ENCODE assay signal across 11 cellular contexts in the genomic region with DNA sequence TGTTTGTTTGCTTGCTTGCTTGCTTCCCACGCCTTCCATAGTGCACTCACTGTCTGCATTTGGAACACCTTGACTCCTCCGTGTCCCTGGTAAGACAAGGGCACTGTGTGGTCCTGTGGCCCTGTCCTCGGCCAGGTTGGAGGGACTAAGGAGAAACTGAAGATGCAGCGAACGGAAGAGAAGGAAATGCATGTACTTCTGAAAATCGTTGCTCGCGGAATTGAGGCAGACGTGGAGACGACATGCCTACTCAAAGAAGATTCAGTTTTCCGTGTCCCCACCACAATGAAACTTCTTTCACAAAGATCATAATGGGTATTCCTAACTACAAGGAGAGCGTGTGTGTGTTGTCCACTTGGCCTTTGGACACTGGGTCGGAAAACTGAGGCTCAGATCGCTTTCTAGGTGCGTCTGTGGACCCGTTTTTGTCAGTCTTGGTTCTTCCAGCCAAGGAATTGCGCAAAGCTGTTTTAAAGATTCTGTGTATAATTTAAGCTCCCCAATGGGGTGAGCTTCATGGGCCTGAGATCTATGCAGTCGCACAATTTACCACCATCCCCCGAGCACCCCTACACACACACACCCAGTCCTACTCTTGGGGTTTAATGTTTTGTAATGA.
A peak's percentile ranks its signal among the peaks of the same experiment; 100 is the strongest.
DNase-seq lines count a peak whose midpoint lies in the region; ATAC-seq and TF ChIP-seq lines count a peak whose summit lies in the region.
"Had no signal": no experiment of that assay in that cellular context is flagged by ENCODE, and none has a peak within 500 bp of the region (broad histone marks: within the 10 kb centered on the region; RNA-seq: fewer than 3 reads in every experiment).

No MANE protein-coding gene starts in this region.

- H3K9ac ChIP-seq in H9 (ENCODE audit: extremely low read depth, insufficient read length, low read length) (peak overlapping the region; percentile 51), SK-N-MC (ENCODE audit: insufficient read length) (peak overlapping the region; percentile 56), mesenchymal stem cell (ENCODE audit: low read length) (peak overlapping the region; percentile 4)

- no peak overlapping the region for H4K5ac ChIP-seq in H9 (ENCODE audit: insufficient read length, low read depth, low read length)

- no peak overlapping the region for H2BK12ac ChIP-seq in H9 (ENCODE audit: insufficient read length, low read depth, low read length)
- no peak overlapping the region for H2BK12ac ChIP-seq in mesenchymal stem cell (ENCODE audit: low read length in 2 of 2)

- H3K9me3 ChIP-seq in H9 (ENCODE audit: control insufficient read depth, low read depth, low read length) (no peaks in the 10 kb centered on the region), SK-N-MC (ENCODE audit: low read depth, low read length) (no peaks in the 10 kb centered on the region), mesenchymal stem cell (ENCODE audit: control insufficient read depth, low read length) (no peaks in the 10 kb centered on the region)
- H3K9me3 ChIP-seq: upper lobe of right lung had no signal

- H2AFZ ChIP-seq in H9 (ENCODE audit: low read length), result no peak overlapping the region
- no peak overlapping the region for H2AFZ ChIP-seq in mesenchymal stem cell (ENCODE audit: low read depth, low read length)

- H3K36me3 ChIP-seq in SK-N-MC (ENCODE audit: insufficient read depth, low read length), result no peaks in the 10 kb centered on the region
- no peaks in the 10 kb centered on the region for H3K36me3 ChIP-seq in mesenchymal stem cell (ENCODE audit: control insufficient read depth in 1 of 2, insufficient read depth in 2 of 2, low read depth in 1 of 2, low read length in 2 of 2)
- H3K36me3 ChIP-seq: upper lobe of right lung had no signal

- no peak overlapping the region for H3K27ac ChIP-seq in H9 (ENCODE audit: insufficient read length, low read depth, low read length)
- H3K27ac ChIP-seq in SK-N-MC, result 0 out of 2 replicates have a peak overlapping the region, but pooled peaks have one; percentile 32
- H3K27ac ChIP-seq in mesenchymal stem cell (ENCODE audit: low read length, poor library complexity, severe bottlenecking), result no peak overlapping the region
- H3K27ac ChIP-seq in RWPE1, result no peak overlapping the region
- H3K27ac ChIP-seq: skin epidermis, upper lobe of right lung had no signal

- H3K4me2 ChIP-seq in H9 (ENCODE audit: insufficient read depth, insufficient read length, low read length), result peak overlapping the region; percentile 97
- peak overlapping the region; percentile 48 for H3K4me2 ChIP-seq in mesenchymal stem cell (ENCODE audit: low read length, poor library complexity, severe bottlenecking)

- H2BK15ac ChIP-seq in H9 (ENCODE audit: low read depth, low read length) (no peak overlapping the region), mesenchymal stem cell (ENCODE audit: low read depth, poor library complexity, severe bottlenecking) (no peak overlapping the region)

- no peak overlapping the region for H3T11ph ChIP-seq in H9 (ENCODE audit: low read length)

- H3K14ac ChIP-seq in H9 (ENCODE audit: insufficient read depth, low read length) (no peak overlapping the region), mesenchymal stem cell (ENCODE audit: low read length in 2 of 2) (no peak overlapping the region)

- no peaks in the 10 kb centered on the region for H3K36me3 Mint-ChIP-seq in H9 (ENCODE audit: insufficient read depth in 1 of 3, low read depth in 3 of 3)

- H3K4me3 ChIP-seq in GM12875 (ENCODE audit: low read depth, low read length) (peak overlapping the region; percentile 44), SK-N-MC (peak overlapping the region; percentile 96), mesenchymal stem cell (ENCODE audit: insufficient read depth in 1 of 2, low read depth in 1 of 2, low read length in 2 of 2) (peak overlapping the region in 1 of 2 experiments; percentile 80)
- H3K4me3 ChIP-seq: upper lobe of right lung had no signal

- H3K4me1 Mint-ChIP-seq in H9, result peaks cover 3 to 7% of the 10 kb centered on the region in 2 experiments; a peak in 3 of 4 replicates

- H4K91ac ChIP-seq in H9 (ENCODE audit: insufficient read length, low read depth, low read length), result no peak overlapping the region
- no peak overlapping the region for H4K91ac ChIP-seq in mesenchymal stem cell (ENCODE audit: low read length)

- CTCF ChIA-PET in RWPE1 (lab: Yijun Ruan, JAX), result interaction anchor here (0.6 to 1.0 kb wide), 2 partner anchors 10 to 16 kb away, joined by 4 read pairs; no protein-coding TSS in a partner anchor

- no peaks in the 10 kb centered on the region for H3K9me3 Mint-ChIP-seq in H9
- H3K9me3 Mint-ChIP-seq: activated T-helper 1 cell treated with anti-CD3 and anti-CD28 coated beads, Interleukin-12 subunit alpha, Interleukin-12 subunit beta, Interleukin-2, Interleukin-4 antibody, amounts not matched to agents 30 ng/mL and 10 ng/mL and 1 ng/mL, durations not matched to agents 14 hours and 24 hours and 36 hours had no signal

- WGBS in H9 (ENCODE audit: extremely low coverage, insufficient read length, low lambda C conversion rate), result no CpG with 5 or more reads among the region's 19 CpGs
- WGBS in mesenchymal stem cell, result 9% methylated on average over 9 of the region's 19 CpGs

- H3K23ac ChIP-seq in H9 (ENCODE audit: insufficient read length, low read depth, low read length) (no peak overlapping the region), mesenchymal stem cell (ENCODE audit: low read length in 2 of 2) (no peak overlapping the region)

- H3K4ac ChIP-seq in H9 (ENCODE audit: low read depth, low read length) (no peak overlapping the region), mesenchymal stem cell (ENCODE audit: low read depth in 1 of 2, low read length in 2 of 2) (no peak overlapping the region)

- peaks cover 22% of the 10 kb centered on the region for H3K23me2 ChIP-seq in H9 (ENCODE audit: insufficient read length, low read depth, low read length, poor library complexity, severe bottlenecking)

- POLR2A ChIA-PET in RWPE1 (lab: Yijun Ruan, JAX; ENCODE audit: low non-redundant PET), result no interaction called here

- H2AK5ac ChIP-seq in H9 (ENCODE audit: insufficient read length, low read length) (no peak overlapping the region), mesenchymal stem cell (ENCODE audit: low read length, severe bottlenecking) (no peak overlapping the region)

- DNase-seq in H9, result no peak
- DNase-seq in SK-N-MC (ENCODE audit: low read depth, low spot score), result no peak
- DNase-seq in mesenchymal stem cell, result no peak
- DNase-seq in RWPE1 (ENCODE audit: low spot score), result no peak
- no peak for DNase-seq in amygdala (lab: John Stamatoyannopoulos, UW)
- no peak for DNase-seq in activated T-cell treated with anti-CD3 and anti-CD28 coated beads, Interleukin-2, amount 50 U/mL, for 1 hour
- DNase-seq: upper lobe of right lung had no signal

- H3K18ac ChIP-seq in H9 (ENCODE audit: insufficient read length, low read depth, low read length) (no peak overlapping the region), mesenchymal stem cell (ENCODE audit: low read depth in 1 of 2, low read length in 2 of 2) (no peak overlapping the region)

- H4K8ac ChIP-seq in H9 (replicated peaks; ENCODE audit: insufficient read length, low read depth, low read length) (no peak overlapping the region), mesenchymal stem cell (ENCODE audit: low read length) (no peak overlapping the region)

- no peak overlapping the region for H3K4me3 Mint-ChIP-seq in H9
- H3K4me3 Mint-ChIP-seq: activated T-helper 1 cell treated with anti-CD3 and anti-CD28 coated beads, Interleukin-12 subunit alpha, Interleukin-12 subunit beta, Interleukin-2, Interleukin-4 antibody, amounts not matched to agents 30 ng/mL and 10 ng/mL and 1 ng/mL, durations not matched to agents 14 hours and 24 hours and 36 hours had no signal

- H2BK120ac ChIP-seq in H9 (ENCODE audit: low read depth, low read length, poor library complexity, severe bottlenecking) (no peak overlapping the region), mesenchymal stem cell (ENCODE audit: low read depth, low read length) (no peak overlapping the region)

- no peak overlapping the region for H2BK20ac ChIP-seq in H9 (ENCODE audit: low read depth, low read length, poor library complexity, severe bottlenecking)

- H4K20me1 ChIP-seq in H9 (ENCODE audit: control insufficient read depth, insufficient read depth, insufficient read length), result no peaks in the 10 kb centered on the region

- H3K27me3 ChIP-seq in H9 (ENCODE audit: insufficient read depth, low read length) (no peaks in the 10 kb centered on the region; the same call in 1 of the 2 replicates), mesenchymal stem cell (ENCODE audit: control insufficient read depth in 1 of 2, insufficient read depth in 1 of 2, low read length in 2 of 2) (peaks cover 28 to 32% of the 10 kb centered on the region in 2 experiments)

- H3K27me3 Mint-ChIP-seq in H9 (ENCODE audit: low read depth), result peaks cover 18% of the 10 kb centered on the region

- H2BK5ac ChIP-seq in H9 (ENCODE audit: insufficient read length, low read length), result no peak overlapping the region
- H2BK5ac ChIP-seq in mesenchymal stem cell (ENCODE audit: low read depth, low read length, poor library complexity, severe bottlenecking), result no peak overlapping the region

- H3K79me1 ChIP-seq in H9 (ENCODE audit: insufficient read depth, low read depth, low read length, poor library complexity, severe bottlenecking), result no peaks in the 10 kb centered on the region
- no peaks in the 10 kb centered on the region for H3K79me1 ChIP-seq in mesenchymal stem cell (replicated peaks; ENCODE audit: low read length, poor library complexity, severe bottlenecking)

- H3K4me1 ChIP-seq in H9 (ENCODE audit: insufficient read depth, low read length), result no peaks in the 10 kb centered on the region
- peaks cover 4% of the 10 kb centered on the region for H3K4me1 ChIP-seq in mesenchymal stem cell (ENCODE audit: control insufficient read depth, insufficient read depth, low read depth, low read length)
- H3K4me1 ChIP-seq: upper lobe of right lung had no signal

- H3K27ac Mint-ChIP-seq in H9, result no peak overlapping the region
- H3K27ac Mint-ChIP-seq: activated T-helper 1 cell treated with anti-CD3 and anti-CD28 coated beads, Interleukin-12 subunit alpha, Interleukin-12 subunit beta, Interleukin-2, Interleukin-4 antibody, amounts not matched to agents 30 ng/mL and 10 ng/mL and 1 ng/mL, durations not matched to agents 14 hours and 24 hours and 36 hours had no signal

- TF ChIP-seq CTCF in GM12875 (IDR thresholded peaks at IDR 0.05; ENCODE audit: borderline replicate concordance, insufficient read depth, low read depth, low read length), result no peak
- TF ChIP-seq CTCF in H9 (conservative IDR thresholded peaks at IDR 0.05), result no peak
- no peak for TF ChIP-seq CTCF in RWPE1 (conservative IDR thresholded peaks at IDR 0.05; ENCODE audit: low read depth)

- H3K56ac ChIP-seq in H9 (ENCODE audit: insufficient read length, low read depth, low read length), result no peak overlapping the region

- no peak for ATAC-seq in HG02840 (IDR thresholded peaks at IDR 0.05; ENCODE audit: low FRiP score, unreplicated experiment)
- ATAC-seq: upper lobe of right lung had no signal

- H3K79me2 ChIP-seq in H9 (ENCODE audit: insufficient read depth, low read length), result no peaks in the 10 kb centered on the region

Comparison
In these comparisons a context has a peak if more than half of its experiments do, and no peak if none do; other contexts are left out.
1. H3K9ac ChIP-seq: peak in every context shown above with its lines; median percentile 56 in SK-N-MC; 51 in H9; 4 in mesenchymal stem cell.